Comparison of ENCODE assay signal across 1 cellular context in the genomic region with DNA sequence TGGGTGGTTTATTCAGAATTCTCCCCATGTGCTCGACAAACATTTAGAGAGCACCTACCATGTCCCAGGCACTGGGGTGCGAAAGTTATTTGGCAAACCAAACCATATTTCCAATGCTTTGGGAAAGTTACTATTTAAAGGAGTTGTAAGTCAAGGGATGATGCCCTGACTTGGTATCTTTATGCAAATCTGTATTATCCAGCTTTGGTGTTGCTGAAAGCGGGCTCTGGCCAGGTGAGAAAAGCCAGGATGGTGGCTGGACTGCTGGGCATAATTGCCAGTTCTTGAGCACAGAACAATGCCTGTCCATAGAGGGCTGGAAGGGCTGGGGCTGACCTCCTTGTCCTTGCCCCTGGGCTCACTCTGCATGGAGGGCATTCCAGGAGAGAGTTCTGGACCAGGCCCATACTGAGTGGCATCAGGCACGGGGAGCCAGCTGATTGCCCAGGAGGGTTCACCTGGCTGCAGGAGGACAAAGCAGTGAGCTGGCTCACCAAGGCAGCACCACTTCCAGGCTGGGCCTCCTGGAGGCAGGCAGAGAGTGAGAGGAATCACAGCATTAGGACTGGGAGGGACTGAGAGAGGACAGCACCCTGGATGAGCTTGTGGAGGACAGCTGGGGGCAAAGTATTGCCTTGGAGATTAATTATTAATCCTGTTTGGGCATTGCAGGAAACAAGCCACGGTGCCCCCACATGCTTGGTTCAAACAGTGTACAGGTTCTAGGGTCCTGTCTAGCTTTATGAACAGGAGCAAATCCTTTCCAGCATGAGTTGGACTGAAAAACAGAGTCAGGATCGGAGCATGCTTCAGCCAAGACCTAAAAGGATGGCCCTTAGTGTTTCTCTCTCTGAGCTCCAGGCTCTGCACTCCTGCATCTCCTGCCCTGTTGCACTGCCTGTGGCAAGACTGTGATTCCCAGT.
TF ChIP-seq lines count a peak whose summit lies in the region.

No MANE protein-coding gene starts in this region.

TF ChIP-seq in K562, 482 proteins besides CTCF, POLR2A, EP300 and RAD21:
- TF ChIP-seq PCBP1 (IDR thresholded peaks at IDR 0.05; ENCODE audit: low read depth, low read length, poor library complexity, severe bottlenecking) = no peak
- no peak for TF ChIP-seq ZNF696 (CRISPR knock-in tag; conservative IDR thresholded peaks at IDR 0.05)
- TF ChIP-seq WHSC1 (IDR thresholded peaks at IDR 0.05; ENCODE audit: low read length) = no peak
- TF ChIP-seq MAFG (tag; conservative IDR thresholded peaks at IDR 0.05) = no peak
- TF ChIP-seq HDAC2 (IDR thresholded peaks at IDR 0.05) = no peak
- TF ChIP-seq ZNF76 (CRISPR knock-in tag; IDR thresholded peaks at IDR 0.05; ENCODE audit: borderline replicate concordance) = no peak
- TF ChIP-seq ZNF444 (CRISPR knock-in tag; IDR thresholded peaks at IDR 0.05) = no peak
- TF ChIP-seq, protein P1, sequence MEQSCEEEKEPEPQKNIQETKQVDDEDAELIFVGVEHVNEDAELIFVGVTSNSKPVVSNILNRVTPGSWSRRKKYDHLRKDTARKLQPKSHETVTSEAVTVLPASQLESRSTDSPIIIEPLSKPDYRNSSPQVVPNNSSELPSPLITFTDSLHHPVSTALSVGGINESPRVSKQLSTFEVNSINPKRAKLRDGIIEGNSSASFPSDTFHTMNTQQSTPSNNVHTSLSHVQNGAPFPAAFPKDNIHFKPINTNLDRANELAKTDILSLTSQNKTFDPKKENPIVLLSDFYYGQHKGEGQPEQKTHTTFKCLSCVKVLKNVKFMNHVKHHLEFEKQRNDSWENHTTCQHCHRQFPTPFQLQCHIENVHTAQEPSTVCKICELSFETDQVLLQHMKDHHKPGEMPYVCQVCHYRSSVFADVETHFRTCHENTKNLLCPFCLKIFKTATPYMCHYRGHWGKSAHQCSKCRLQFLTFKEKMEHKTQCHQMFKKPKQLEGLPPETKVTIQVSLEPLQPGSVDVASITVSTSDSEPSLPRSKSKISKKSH (CRISPR knock-in tag; IDR thresholded peaks at IDR 0.05) = no peak
- TF ChIP-seq, protein P2, sequence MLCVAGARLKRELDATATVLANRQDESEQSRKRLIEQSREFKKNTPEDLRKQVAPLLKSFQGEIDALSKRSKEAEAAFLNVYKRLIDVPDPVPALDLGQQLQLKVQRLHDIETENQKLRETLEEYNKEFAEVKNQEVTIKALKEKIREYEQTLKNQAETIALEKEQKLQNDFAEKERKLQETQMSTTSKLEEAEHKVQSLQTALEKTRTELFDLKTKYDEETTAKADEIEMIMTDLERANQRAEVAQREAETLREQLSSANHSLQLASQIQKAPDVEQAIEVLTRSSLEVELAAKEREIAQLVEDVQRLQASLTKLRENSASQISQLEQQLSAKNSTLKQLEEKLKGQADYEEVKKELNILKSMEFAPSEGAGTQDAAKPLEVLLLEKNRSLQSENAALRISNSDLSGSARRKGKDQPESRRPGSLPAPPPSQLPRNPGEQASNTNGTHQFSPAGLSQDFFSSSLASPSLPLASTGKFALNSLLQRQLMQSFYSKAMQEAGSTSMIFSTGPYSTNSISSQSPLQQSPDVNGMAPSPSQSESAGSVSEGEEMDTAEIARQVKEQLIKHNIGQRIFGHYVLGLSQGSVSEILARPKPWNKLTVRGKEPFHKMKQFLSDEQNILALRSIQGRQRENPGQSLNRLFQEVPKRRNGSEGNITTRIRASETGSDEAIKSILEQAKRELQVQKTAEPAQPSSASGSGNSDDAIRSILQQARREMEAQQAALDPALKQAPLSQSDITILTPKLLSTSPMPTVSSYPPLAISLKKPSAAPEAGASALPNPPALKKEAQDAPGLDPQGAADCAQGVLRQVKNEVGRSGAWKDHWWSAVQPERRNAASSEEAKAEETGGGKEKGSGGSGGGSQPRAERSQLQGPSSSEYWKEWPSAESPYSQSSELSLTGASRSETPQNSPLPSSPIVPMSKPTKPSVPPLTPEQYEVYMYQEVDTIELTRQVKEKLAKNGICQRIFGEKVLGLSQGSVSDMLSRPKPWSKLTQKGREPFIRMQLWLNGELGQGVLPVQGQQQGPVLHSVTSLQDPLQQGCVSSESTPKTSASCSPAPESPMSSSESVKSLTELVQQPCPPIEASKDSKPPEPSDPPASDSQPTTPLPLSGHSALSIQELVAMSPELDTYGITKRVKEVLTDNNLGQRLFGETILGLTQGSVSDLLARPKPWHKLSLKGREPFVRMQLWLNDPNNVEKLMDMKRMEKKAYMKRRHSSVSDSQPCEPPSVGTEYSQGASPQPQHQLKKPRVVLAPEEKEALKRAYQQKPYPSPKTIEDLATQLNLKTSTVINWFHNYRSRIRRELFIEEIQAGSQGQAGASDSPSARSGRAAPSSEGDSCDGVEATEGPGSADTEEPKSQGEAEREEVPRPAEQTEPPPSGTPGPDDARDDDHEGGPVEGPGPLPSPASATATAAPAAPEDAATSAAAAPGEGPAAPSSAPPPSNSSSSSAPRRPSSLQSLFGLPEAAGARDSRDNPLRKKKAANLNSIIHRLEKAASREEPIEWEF (CRISPR knock-in tag; IDR thresholded peaks at IDR 0.05) = 0 out of 2 replicates have a peak, but pooled peaks have one; percentile 61
- TF ChIP-seq KAT7 (CRISPR knock-in tag; IDR thresholded peaks at IDR 0.05; ENCODE audit: borderline replicate concordance) = 0 out of 2 replicates have a peak, but pooled peaks have one; percentile 19
